ENCODE assay signal across 18 cellular contexts in the genomic region with DNA sequence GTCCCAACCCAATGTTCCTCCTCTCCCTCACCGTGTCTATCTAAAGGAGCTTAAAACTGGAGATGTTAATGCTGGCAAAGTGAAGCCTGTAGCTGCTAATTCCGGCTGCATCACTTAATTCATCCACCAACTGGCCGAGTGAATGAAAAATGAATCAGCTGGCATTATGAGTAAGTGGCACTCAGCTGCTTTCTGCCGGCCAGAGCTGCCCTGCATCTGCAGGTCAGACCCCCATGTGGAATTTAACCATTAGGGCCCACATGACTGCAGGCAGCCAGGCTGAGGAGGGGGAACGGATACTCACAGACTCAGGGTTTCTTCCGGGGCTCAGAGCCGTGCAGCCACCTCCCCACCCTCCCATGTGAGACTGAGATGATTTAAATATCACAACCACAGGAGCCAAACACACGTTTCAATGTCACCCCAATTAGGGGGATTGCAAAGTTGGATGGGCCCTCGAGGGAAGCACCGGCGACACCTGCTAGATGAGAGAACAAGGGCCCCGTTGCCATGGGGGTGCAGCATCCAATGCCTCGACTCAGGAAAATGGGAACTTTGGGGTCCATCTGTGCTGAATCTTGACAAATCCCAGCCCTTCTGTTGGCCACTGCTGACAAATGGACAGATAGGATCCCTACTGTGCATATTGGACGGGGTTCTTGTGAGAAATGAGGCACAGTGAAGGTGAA.
A peak's percentile ranks its signal among the peaks of the same experiment; 100 is the strongest.
DNase-seq lines count a peak whose midpoint lies in the region; ATAC-seq, FAIRE-seq and TF ChIP-seq lines count a peak whose summit lies in the region.
"Had no signal": no experiment of that assay in that cellular context is flagged by ENCODE, and none has a peak within 500 bp of the region (broad histone marks: within the 10 kb centered on the region; RNA-seq: fewer than 3 reads in every experiment).

No MANE protein-coding gene starts in this region.

- H2AK5ac ChIP-seq in trophoblast cell (ENCODE audit: low read length): no peak overlapping the region

- no peaks in the 10 kb centered on the region for H3K36me3 ChIP-seq in HepG2 (replicated peaks in 1 of 2; ENCODE audit: control insufficient read depth in 1 of 2, insufficient read depth in 2 of 2, low read length in 2 of 2)
- no peaks in the 10 kb centered on the region for H3K36me3 ChIP-seq in trophoblast cell (ENCODE audit: control insufficient read depth in 1 of 2, insufficient read depth in 2 of 2, low read length in 2 of 2)
- H3K36me3 ChIP-seq: BLaER1 treated with 17β-estradiol and CSF1 and Interleukin-3, amounts not matched to agents 10 nM and 100 nM had no signal

- H4K91ac ChIP-seq in trophoblast cell (ENCODE audit: low read depth, low read length): no peak overlapping the region

- ATAC-seq in left lobe of liver (no peak), HepG2 (no peak)
- ATAC-seq: A549, GM23338, HCT116 had no signal

- intact Hi-C loops in HepG2 (cut with micrococcal nuclease; ENCODE audit: unreplicated experiment): no loop called here

- H3K27me3 ChIP-seq in HepG2 (ENCODE audit: control insufficient read depth in 1 of 2, insufficient read depth in 2 of 2, low read length in 2 of 2) (peaks cover under 1 to 30% of the 10 kb centered on the region in 2 experiments; a peak in 3 of 5 replicates), trophoblast cell (ENCODE audit: insufficient read depth, low read length) (no peaks in the 10 kb centered on the region)
- H3K27me3 ChIP-seq: BLaER1 treated with 17β-estradiol and CSF1 and Interleukin-3, amounts not matched to agents 10 nM and 100 nM had no signal

- H3K18ac ChIP-seq in trophoblast cell (ENCODE audit: low read length): no peak overlapping the region

- no peak for TF ChIP-seq POLR2A in HepG2 (IDR thresholded peaks at IDR 0.05; ENCODE audit: insufficient read depth in 1 of 2, low read depth in 2 of 2, low read length in 2 of 2)

- TF ChIP-seq CTCF in retinal pigment epithelial cell (conservative IDR thresholded peaks at IDR 0.05; ENCODE audit: low read depth, low read length): no peak
- no peak for TF ChIP-seq CTCF in HepG2 (CRISPR knock-in tag; IDR thresholded peaks at IDR 0.05)
- TF ChIP-seq CTCF in GM13977 (IDR thresholded peaks at IDR 0.05; ENCODE audit: extremely low read depth, insufficient read depth, missing control alignments): no peak

- H3K23ac ChIP-seq in trophoblast cell (ENCODE audit: low read length): no peak overlapping the region

- no peak overlapping the region for H4K12ac ChIP-seq in trophoblast cell (ENCODE audit: low read depth, low read length)

- CTCF ChIA-PET in HepG2 (lab: Yijun Ruan, JAX; ENCODE audit: low intra/inter-chr PET ratio, low total read pairs): no interaction called here

- POLR2A ChIA-PET in HepG2 (lab: Yijun Ruan, JAX): no interaction called here

- no TSS peak for BruUV-seq in HepG2 (replicated peaks; lab: Mats Ljungman, UMichigan)

- H3K4me1 ChIP-seq in HepG2 (ENCODE audit: insufficient read depth, low read length) (no peaks in the 10 kb centered on the region), trophoblast cell (ENCODE audit: control insufficient read depth in 1 of 2, insufficient read depth in 2 of 2, low read length in 2 of 2) (no peaks in the 10 kb centered on the region)
- H3K4me1 ChIP-seq: A549 had no signal

- no peak for TF ChIP-seq EP300 in HepG2 (IDR thresholded peaks at IDR 0.05; ENCODE audit: low read depth in 2 of 2, low read length in 2 of 2)
- TF ChIP-seq EP300 in HepG2 (CRISPR knock-in tag; IDR thresholded peaks at IDR 0.05; ENCODE audit: borderline replicate concordance): no peak

- no peak for TF ChIP-seq RAD21 in HepG2 (CRISPR knock-in tag; IDR thresholded peaks at IDR 0.05)

- no peaks in the 10 kb centered on the region for H3K79me2 ChIP-seq in HepG2 (ENCODE audit: insufficient read depth, low read length)
- no peaks in the 10 kb centered on the region for H3K79me2 ChIP-seq in trophoblast cell (ENCODE audit: control insufficient read depth, insufficient read depth, low read length, poor library complexity)

- H3K4me3 ChIP-seq in retinal pigment epithelial cell (ENCODE audit: low read length): no peak overlapping the region
- no peak overlapping the region for H3K4me3 ChIP-seq in HepG2 (replicated peaks in 1 of 3; ENCODE audit: insufficient read depth in 1 of 3, low read depth in 2 of 3, low read length in 3 of 3)
- H3K4me3 ChIP-seq in trophoblast cell (ENCODE audit: low read depth, low read length): no peak overlapping the region
- H3K4me3 ChIP-seq: A549; BLaER1 treated with 17β-estradiol and CSF1 and Interleukin-3, amounts not matched to agents 10 nM and 100 nM; GM23338 had no signal

- H3K79me1 ChIP-seq in trophoblast cell (ENCODE audit: low read length): no peaks in the 10 kb centered on the region

- H3K27ac ChIP-seq in HepG2 (ENCODE audit: extremely low read length, insufficient read depth, low read length) (no peak overlapping the region), trophoblast cell (ENCODE audit: low read depth, low read length) (no peak overlapping the region)
- H3K27ac ChIP-seq: A549; BLaER1 treated with 17β-estradiol and CSF1 and Interleukin-3, amounts not matched to agents 10 nM and 100 nM had no signal

- no peak overlapping the region for H2BK12ac ChIP-seq in trophoblast cell (ENCODE audit: low read length)

- H3K9ac ChIP-seq in HepG2 (ENCODE audit: insufficient read depth, low read depth, low read length) (no peak overlapping the region), trophoblast cell (ENCODE audit: low read length) (no peak overlapping the region)
- H3K9ac ChIP-seq: BLaER1 treated with 17β-estradiol and CSF1 and Interleukin-3, amounts not matched to agents 10 nM and 100 nM had no signal

- DNase-seq in A172 (ENCODE audit: low spot score) (peak; percentile 14), LHCN-M2 (ENCODE audit: low read depth) (peak; percentile 56), left lobe of liver (ENCODE audit: low spot score) (peak; percentile 24), retinal pigment epithelial cell (ENCODE audit: low read depth) (peak; percentile 6), HepG2 (ENCODE audit: low spot score) (no peak), GM13977 (ENCODE audit: low spot score) (no peak), trophoblast cell (no peak)
- DNase-seq: NCI-H1105 treated with DMSO at 0.1 percent for 48 hours, NCI-H1694, NCI-H2081 treated with DMSO at 0.1 percent for 48 hours, SHP77 had no signal

- H4K8ac ChIP-seq in trophoblast cell (ENCODE audit: low read depth, low read length): no peak overlapping the region

- H2BK5ac ChIP-seq in trophoblast cell (ENCODE audit: low read depth, low read length, poor library complexity): no peak overlapping the region

- H3K4ac ChIP-seq in trophoblast cell (ENCODE audit: low read depth, low read length): no peak overlapping the region

- H3K4me2 ChIP-seq in HepG2 (ENCODE audit: low read depth, low read length): no peak overlapping the region
- H3K4me2 ChIP-seq in trophoblast cell (ENCODE audit: low read length): no peak overlapping the region
- H3K4me2 ChIP-seq: A549, GM23338 had no signal

- H2BK120ac ChIP-seq in trophoblast cell (ENCODE audit: insufficient read depth, low read length, poor library complexity): no peak overlapping the region

- no peaks in the 10 kb centered on the region for H4K20me1 ChIP-seq in HepG2 (ENCODE audit: insufficient read depth, low read length)
- H4K20me1 ChIP-seq: BLaER1 treated with 17β-estradiol and CSF1 and Interleukin-3, amounts not matched to agents 10 nM and 100 nM had no signal

- no peaks in the 10 kb centered on the region for H3K9me3 ChIP-seq in HepG2 (ENCODE audit: low read length)
- H3K9me3 ChIP-seq in trophoblast cell (ENCODE audit: insufficient read depth, low read depth, low read length): no peaks in the 10 kb centered on the region
- H3K9me3 ChIP-seq: A549; BLaER1 treated with 17β-estradiol and CSF1 and Interleukin-3, amounts not matched to agents 10 nM and 100 nM had no signal

- H3K14ac ChIP-seq in trophoblast cell (ENCODE audit: low read length): no peak overlapping the region

- WGBS in HepG2 (ENCODE audit: low lambda C conversion rate): 24% methylated on average over 10 of the region's 14 CpGs
- no CpG with 5 or more reads among the region's 14 CpGs for WGBS in trophoblast cell (ENCODE audit: extremely low coverage, insufficient coverage, insufficient read length)

- H2AFZ ChIP-seq in HepG2 (ENCODE audit: low read length) (no peak overlapping the region), trophoblast cell (ENCODE audit: insufficient read depth, low read length, poor library complexity) (no peak overlapping the region)

- in situ Hi-C loops in HepG2 (cut with HindIII; ENCODE audit: extremely low pct_ligation_motif_present, low pct_unique_long_range_greater_than_20kb) (no loop called here), GM13977 (cut with MboI; ENCODE audit: low pct_unique_long_range_greater_than_20kb, low sequenced_read_pairs, unreplicated experiment) (no loop called here)

- no peak for FAIRE-seq in HepG2 (lab: Jason Lieb, UNC)
- FAIRE-seq: A549, D721Med, GM12892, RCC 7860 had no signal

TF ChIP-seq in HepG2, 621 proteins besides CTCF, POLR2A, EP300 and RAD21 (continues in another document):
- TF ChIP-seq, protein P1, sequence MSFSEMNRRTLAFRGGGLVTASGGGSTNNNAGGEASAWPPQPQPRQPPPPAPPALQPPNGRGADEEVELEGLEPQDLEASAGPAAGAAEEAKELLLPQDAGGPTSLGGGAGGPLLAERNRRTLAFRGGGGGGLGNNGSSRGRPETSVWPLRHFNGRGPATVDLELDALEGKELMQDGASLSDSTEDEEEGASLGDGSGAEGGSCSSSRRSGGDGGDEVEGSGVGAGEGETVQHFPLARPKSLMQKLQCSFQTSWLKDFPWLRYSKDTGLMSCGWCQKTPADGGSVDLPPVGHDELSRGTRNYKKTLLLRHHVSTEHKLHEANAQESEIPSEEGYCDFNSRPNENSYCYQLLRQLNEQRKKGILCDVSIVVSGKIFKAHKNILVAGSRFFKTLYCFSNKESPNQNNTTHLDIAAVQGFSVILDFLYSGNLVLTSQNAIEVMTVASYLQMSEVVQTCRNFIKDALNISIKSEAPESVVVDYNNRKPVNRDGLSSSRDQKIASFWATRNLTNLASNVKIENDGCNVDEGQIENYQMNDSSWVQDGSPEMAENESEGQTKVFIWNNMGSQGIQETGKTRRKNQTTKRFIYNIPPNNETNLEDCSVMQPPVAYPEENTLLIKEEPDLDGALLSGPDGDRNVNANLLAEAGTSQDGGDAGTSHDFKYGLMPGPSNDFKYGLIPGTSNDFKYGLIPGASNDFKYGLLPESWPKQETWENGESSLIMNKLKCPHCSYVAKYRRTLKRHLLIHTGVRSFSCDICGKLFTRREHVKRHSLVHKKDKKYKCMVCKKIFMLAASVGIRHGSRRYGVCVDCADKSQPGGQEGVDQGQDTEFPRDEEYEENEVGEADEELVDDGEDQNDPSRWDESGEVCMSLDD (CRISPR knock-in tag; IDR thresholded peaks at IDR 0.05; ENCODE audit: borderline replicate concordance): no peak
- TF ChIP-seq ZMYM2 (CRISPR knock-in tag; IDR thresholded peaks at IDR 0.05): no peak

Comparison
In these comparisons a context has a peak if more than half of its experiments do, and no peak if none do; other contexts are left out.
1. DNase-seq: peak in A172 (single experiment), LHCN-M2 (single experiment), left lobe of liver (single experiment) and retinal pigment epithelial cell (single experiment); none in HepG2 (single experiment), GM13977 (single experiment) and trophoblast cell (0 of 2).